ENCODE assay signal across 6 cellular contexts in genomic region chr13:92029641-92030040, GRCh38.
"Had no signal": no experiment of that assay in that cellular context is flagged by ENCODE, and none has a peak within 500 bp of the region (broad histone marks: within the 10 kb centered on the region; RNA-seq: fewer than 3 reads in every experiment).

No MANE protein-coding gene starts in this region.

- ATAC-seq: HepG2, K562 had no signal

- DNase-seq: IMR-90, KBM-7, KG1 had no signal

- H3K27ac ChIP-seq: HL-60 had no signal

- H3K4me3 ChIP-seq: K562 had no signal
